ENCODE assay signal across 16 cellular contexts in the genomic region with DNA sequence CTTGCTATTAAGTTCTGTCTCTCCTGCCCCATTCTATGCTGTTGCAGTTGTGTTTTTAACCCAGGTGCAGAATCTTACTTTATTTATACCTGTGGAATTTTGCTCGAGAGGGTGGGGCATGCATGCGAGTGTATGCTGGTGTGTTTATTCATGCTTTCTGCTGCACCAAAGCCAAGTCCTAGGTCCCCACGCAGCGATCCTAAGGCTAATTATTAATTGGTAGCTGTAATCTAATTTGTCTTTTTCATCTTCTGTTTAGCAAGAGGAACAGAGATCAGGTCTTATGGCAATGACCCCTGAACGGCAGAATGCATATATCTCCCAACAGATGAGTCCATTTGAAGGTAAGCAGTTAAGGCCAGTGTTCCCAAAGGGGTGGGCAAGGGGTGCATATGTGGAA.
"Had no signal": no experiment of that assay in that cellular context is flagged by ENCODE, and none has a peak within 500 bp of the region (broad histone marks: within the 10 kb centered on the region; RNA-seq: fewer than 3 reads in every experiment).

No MANE protein-coding gene starts in this region.

- H2AFZ ChIP-seq: hepatocyte had no signal

- H3K36me3 ChIP-seq: heart right ventricle, ovary, sigmoid colon, spleen, transverse colon, upper lobe of left lung had no signal

- H3K9me3 ChIP-seq: heart right ventricle, ovary, sigmoid colon, spleen, transverse colon, upper lobe of left lung had no signal

- DNase-seq: islet precursor cell; naive B cell; natural killer cell; retina; small intestine; spleen; stimulated activated CD4-positive, alpha-beta T cell treated with anti-CD3 and anti-CD28 coated beads, Interleukin-4, amount 100 ng/mL, for 24 hours; stimulated activated naive CD4-positive, alpha-beta T cell had no signal

- H3K27me3 ChIP-seq: heart right ventricle, hepatocyte, ovary, sigmoid colon, spleen, transverse colon, upper lobe of left lung had no signal

- H3K79me2 ChIP-seq: hepatocyte had no signal

- FAIRE-seq: small intestine had no signal

- H3K4me2 ChIP-seq: hepatocyte had no signal

- ATAC-seq: natural killer cell; stimulated activated effector memory CD8-positive, alpha-beta T cell treated with anti-CD3 and anti-CD28 coated beads, Interleukin-12 subunit alpha, Interleukin-12 subunit beta, amount 100 ng/mL, for 72 hours had no signal

- H3K27ac ChIP-seq: hepatocyte had no signal

- H3K4me3 ChIP-seq: heart right ventricle, hepatocyte, lung, ovary, sigmoid colon, spleen, transverse colon, upper lobe of left lung had no signal
